In the genomic region with DNA sequence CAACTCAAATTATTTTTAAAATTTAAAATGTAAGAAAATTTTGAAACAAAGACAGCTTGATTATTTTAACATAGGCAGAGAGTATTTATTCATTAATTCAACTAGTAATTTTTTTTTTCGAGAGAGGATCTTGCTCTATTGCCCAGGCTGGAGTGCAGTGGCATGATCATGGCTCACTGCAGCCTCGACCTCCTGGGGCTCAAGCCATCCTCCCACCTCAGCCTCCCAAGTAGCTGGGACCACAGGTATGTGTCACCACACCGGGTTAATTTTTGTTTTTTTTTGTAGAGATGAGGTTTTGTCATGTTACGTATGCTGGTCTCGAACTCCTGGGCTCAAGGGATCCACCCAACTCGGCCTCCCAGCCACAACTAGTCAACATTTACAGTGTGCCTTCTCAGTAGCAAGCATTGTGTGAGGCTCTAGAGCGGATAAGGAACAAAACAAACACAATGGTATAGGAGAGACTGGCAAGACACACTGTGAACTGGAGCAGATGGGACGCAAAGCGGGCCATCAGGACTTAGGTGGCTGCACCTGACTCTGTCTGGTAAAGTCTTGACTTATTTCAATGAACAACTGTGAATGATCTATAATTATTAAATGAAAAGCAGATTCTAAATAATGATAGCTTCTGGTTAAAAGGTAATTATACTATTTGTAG, we compare ENCODE assay signal across 29 cellular contexts.
"Had no signal": no experiment of that assay in that cellular context is flagged by ENCODE, and none has a peak within 500 bp of the region (broad histone marks: within the 10 kb centered on the region; RNA-seq: fewer than 3 reads in every experiment).

No MANE protein-coding gene starts in this region.

- H3K9me3 ChIP-seq: breast epithelium, neutrophil, thyroid gland, upper lobe of right lung had no signal

- H3K27me3 Mint-ChIP-seq: activated CD8-positive, alpha-beta T cell treated with anti-CD3 and anti-CD28 coated beads for 36 hours; activated T-helper 17 cell treated with anti-CD3 and anti-CD28 coated beads, Interleukin-2, amount 50 U/mL, for 72 hours; central memory CD8-positive, alpha-beta T cell; dendritic cell treated with granulocyte-macrophage colony-stimulating factor and Interleukin-4, amounts not matched to agents 40 ng/mL and 50 ng/mL, for 4 days; progenitor cell of endocrine pancreas; stimulated activated memory B cell treated with anti-CD40 and anti-IgM and Interleukin-4, amounts not matched to agents 10 μg/mL and 1 μg/mL and 100 μg/mL, for 72 hours; stimulated activated naive CD8-positive, alpha-beta T cell treated with anti-CD3 and anti-CD28 coated beads, Interleukin-15, amount 100 ng/mL, for 72 hours had no signal

- H3K36me3 ChIP-seq: breast epithelium, neutrophil, thyroid gland had no signal

- H3K27ac Mint-ChIP-seq: activated CD8-positive, alpha-beta T cell treated with anti-CD3 and anti-CD28 coated beads for 36 hours; activated T-helper 17 cell treated with anti-CD3 and anti-CD28 coated beads, Interleukin-2, amount 50 U/mL, for 72 hours; dendritic cell treated with granulocyte-macrophage colony-stimulating factor and Interleukin-4, amounts not matched to agents 40 ng/mL and 50 ng/mL, for 4 days; endodermal cell; progenitor cell of endocrine pancreas; stimulated activated memory B cell treated with anti-CD40 and anti-IgM and Interleukin-4, amounts not matched to agents 10 μg/mL and 1 μg/mL and 100 μg/mL, for 72 hours; stimulated activated naive CD8-positive, alpha-beta T cell treated with anti-CD3 and anti-CD28 coated beads, Interleukin-15, amount 100 ng/mL, for 72 hours had no signal

- H3K27me3 ChIP-seq: breast epithelium, neutrophil, thyroid gland, upper lobe of right lung had no signal

- H3K9me3 Mint-ChIP-seq: activated CD8-positive, alpha-beta T cell treated with anti-CD3 and anti-CD28 coated beads for 36 hours; activated T-cell treated with anti-CD3 and anti-CD28 coated beads, Interleukin-2, amount 50 U/mL, for 4 hours; activated T-helper 17 cell treated with anti-CD3 and anti-CD28 coated beads, Interleukin-2, amount 50 U/mL, for 72 hours; central memory CD8-positive, alpha-beta T cell; dendritic cell treated with granulocyte-macrophage colony-stimulating factor and Interleukin-4, amounts not matched to agents 40 ng/mL and 50 ng/mL, for 4 days; endodermal cell; nephron progenitor cell; stimulated activated memory B cell treated with anti-CD40 and anti-IgM and Interleukin-4, amounts not matched to agents 10 μg/mL and 1 μg/mL and 100 μg/mL, for 72 hours; stimulated activated naive CD8-positive, alpha-beta T cell treated with anti-CD3 and anti-CD28 coated beads, Interleukin-15, amount 100 ng/mL, for 72 hours had no signal

- H3K4me3 Mint-ChIP-seq: activated CD8-positive, alpha-beta T cell treated with anti-CD3 and anti-CD28 coated beads for 36 hours; activated T-cell treated with anti-CD3 and anti-CD28 coated beads, Interleukin-2, amount 50 U/mL, for 4 hours; activated T-helper 17 cell treated with anti-CD3 and anti-CD28 coated beads, Interleukin-2, amount 50 U/mL, for 72 hours; central memory CD8-positive, alpha-beta T cell; dendritic cell treated with granulocyte-macrophage colony-stimulating factor and Interleukin-4, amounts not matched to agents 40 ng/mL and 50 ng/mL, for 4 days; endodermal cell; nephron progenitor cell; stimulated activated memory B cell treated with anti-CD40 and anti-IgM and Interleukin-4, amounts not matched to agents 10 μg/mL and 1 μg/mL and 100 μg/mL, for 72 hours; stimulated activated naive CD8-positive, alpha-beta T cell treated with anti-CD3 and anti-CD28 coated beads, Interleukin-15, amount 100 ng/mL, for 72 hours had no signal

- H3K27ac ChIP-seq: neutrophil, upper lobe of right lung had no signal

- ATAC-seq: activated CD8-positive, alpha-beta T cell treated with anti-CD3 and anti-CD28 coated beads for 36 hours; activated T-cell treated with anti-CD3 and anti-CD28 coated beads, Interleukin-2, amount 50 U/mL, for 4 hours; activated T-helper 17 cell treated with anti-CD3 and anti-CD28 coated beads, Interleukin-2, amount 50 U/mL, for 72 hours; esophagus mucosa; left cardiac atrium; left ventricle myocardium superior; stimulated activated memory B cell treated with anti-CD40 and anti-IgM and Interleukin-4, amounts not matched to agents 10 μg/mL and 1 μg/mL and 100 μg/mL, for 72 hours; stimulated activated naive CD8-positive, alpha-beta T cell treated with anti-CD3 and anti-CD28 coated beads, Interleukin-15, amount 100 ng/mL, for 72 hours; upper lobe of right lung had no signal

- H3K4me1 Mint-ChIP-seq: central memory CD8-positive, alpha-beta T cell; endodermal cell had no signal

- H3K4me1 ChIP-seq: breast epithelium had no signal

- DNase-seq: activated CD4-positive, alpha-beta T cell treated with anti-CD3 and anti-CD28 coated beads for 1 hour; activated CD4-positive, alpha-beta T cell treated with anti-CD3 and anti-CD28 coated beads, Interleukin-2, amount 50 U/mL, for 1 hour; activated CD8-positive, alpha-beta T cell treated with anti-CD3 and anti-CD28 coated beads for 36 hours; activated gamma-delta T cell treated with Interleukin-2 at 50 U/mL for 16 hours; activated naive CD4-positive, alpha-beta T cell treated with anti-CD3 and anti-CD28 coated beads, Interleukin-2, amount 50 U/mL, for 16 hours; activated T-cell treated with anti-CD3 and anti-CD28 coated beads, Interleukin-2, amount 50 U/mL, for 4 hours; amygdala; endodermal cell; foreskin fibroblast; left cardiac atrium; left ventricle myocardium superior; mammary epithelial cell; nephron progenitor cell; stimulated activated CD4-positive, alpha-beta T cell treated with anti-CD3 and anti-CD28 coated beads, Interleukin-1b, Interleukin-23, amount 100 ng/mL, for 48 hours; stimulated activated CD4-positive, alpha-beta T cell treated with anti-CD3 and anti-CD28 coated beads, Interleukin-4, amount 100 ng/mL, for 4 hours; stimulated activated CD8-positive, alpha-beta memory T cell treated with anti-CD3 and anti-CD28 coated beads, Interleukin-4, amount 100 ng/mL, for 48 hours; stimulated activated naive CD8-positive, alpha-beta T cell treated with anti-CD3 and anti-CD28 coated beads, Interleukin-15, amount 100 ng/mL, for 72 hours; substantia nigra; thyroid gland; upper lobe of right lung had no signal

- H3K4me3 ChIP-seq: breast epithelium, smooth muscle cell, thyroid gland, upper lobe of right lung had no signal
